In genomic region chr12:119366007-119366406, GRCh38 we compare ENCODE assay signal across 1 cellular context.
TF ChIP-seq lines count a peak whose summit lies in the region.

No MANE protein-coding gene starts in this region.

TF ChIP-seq in H1, 55 proteins besides CTCF, POLR2A, EP300 and RAD21 (continued from another document):
- TF ChIP-seq, protein P1, sequence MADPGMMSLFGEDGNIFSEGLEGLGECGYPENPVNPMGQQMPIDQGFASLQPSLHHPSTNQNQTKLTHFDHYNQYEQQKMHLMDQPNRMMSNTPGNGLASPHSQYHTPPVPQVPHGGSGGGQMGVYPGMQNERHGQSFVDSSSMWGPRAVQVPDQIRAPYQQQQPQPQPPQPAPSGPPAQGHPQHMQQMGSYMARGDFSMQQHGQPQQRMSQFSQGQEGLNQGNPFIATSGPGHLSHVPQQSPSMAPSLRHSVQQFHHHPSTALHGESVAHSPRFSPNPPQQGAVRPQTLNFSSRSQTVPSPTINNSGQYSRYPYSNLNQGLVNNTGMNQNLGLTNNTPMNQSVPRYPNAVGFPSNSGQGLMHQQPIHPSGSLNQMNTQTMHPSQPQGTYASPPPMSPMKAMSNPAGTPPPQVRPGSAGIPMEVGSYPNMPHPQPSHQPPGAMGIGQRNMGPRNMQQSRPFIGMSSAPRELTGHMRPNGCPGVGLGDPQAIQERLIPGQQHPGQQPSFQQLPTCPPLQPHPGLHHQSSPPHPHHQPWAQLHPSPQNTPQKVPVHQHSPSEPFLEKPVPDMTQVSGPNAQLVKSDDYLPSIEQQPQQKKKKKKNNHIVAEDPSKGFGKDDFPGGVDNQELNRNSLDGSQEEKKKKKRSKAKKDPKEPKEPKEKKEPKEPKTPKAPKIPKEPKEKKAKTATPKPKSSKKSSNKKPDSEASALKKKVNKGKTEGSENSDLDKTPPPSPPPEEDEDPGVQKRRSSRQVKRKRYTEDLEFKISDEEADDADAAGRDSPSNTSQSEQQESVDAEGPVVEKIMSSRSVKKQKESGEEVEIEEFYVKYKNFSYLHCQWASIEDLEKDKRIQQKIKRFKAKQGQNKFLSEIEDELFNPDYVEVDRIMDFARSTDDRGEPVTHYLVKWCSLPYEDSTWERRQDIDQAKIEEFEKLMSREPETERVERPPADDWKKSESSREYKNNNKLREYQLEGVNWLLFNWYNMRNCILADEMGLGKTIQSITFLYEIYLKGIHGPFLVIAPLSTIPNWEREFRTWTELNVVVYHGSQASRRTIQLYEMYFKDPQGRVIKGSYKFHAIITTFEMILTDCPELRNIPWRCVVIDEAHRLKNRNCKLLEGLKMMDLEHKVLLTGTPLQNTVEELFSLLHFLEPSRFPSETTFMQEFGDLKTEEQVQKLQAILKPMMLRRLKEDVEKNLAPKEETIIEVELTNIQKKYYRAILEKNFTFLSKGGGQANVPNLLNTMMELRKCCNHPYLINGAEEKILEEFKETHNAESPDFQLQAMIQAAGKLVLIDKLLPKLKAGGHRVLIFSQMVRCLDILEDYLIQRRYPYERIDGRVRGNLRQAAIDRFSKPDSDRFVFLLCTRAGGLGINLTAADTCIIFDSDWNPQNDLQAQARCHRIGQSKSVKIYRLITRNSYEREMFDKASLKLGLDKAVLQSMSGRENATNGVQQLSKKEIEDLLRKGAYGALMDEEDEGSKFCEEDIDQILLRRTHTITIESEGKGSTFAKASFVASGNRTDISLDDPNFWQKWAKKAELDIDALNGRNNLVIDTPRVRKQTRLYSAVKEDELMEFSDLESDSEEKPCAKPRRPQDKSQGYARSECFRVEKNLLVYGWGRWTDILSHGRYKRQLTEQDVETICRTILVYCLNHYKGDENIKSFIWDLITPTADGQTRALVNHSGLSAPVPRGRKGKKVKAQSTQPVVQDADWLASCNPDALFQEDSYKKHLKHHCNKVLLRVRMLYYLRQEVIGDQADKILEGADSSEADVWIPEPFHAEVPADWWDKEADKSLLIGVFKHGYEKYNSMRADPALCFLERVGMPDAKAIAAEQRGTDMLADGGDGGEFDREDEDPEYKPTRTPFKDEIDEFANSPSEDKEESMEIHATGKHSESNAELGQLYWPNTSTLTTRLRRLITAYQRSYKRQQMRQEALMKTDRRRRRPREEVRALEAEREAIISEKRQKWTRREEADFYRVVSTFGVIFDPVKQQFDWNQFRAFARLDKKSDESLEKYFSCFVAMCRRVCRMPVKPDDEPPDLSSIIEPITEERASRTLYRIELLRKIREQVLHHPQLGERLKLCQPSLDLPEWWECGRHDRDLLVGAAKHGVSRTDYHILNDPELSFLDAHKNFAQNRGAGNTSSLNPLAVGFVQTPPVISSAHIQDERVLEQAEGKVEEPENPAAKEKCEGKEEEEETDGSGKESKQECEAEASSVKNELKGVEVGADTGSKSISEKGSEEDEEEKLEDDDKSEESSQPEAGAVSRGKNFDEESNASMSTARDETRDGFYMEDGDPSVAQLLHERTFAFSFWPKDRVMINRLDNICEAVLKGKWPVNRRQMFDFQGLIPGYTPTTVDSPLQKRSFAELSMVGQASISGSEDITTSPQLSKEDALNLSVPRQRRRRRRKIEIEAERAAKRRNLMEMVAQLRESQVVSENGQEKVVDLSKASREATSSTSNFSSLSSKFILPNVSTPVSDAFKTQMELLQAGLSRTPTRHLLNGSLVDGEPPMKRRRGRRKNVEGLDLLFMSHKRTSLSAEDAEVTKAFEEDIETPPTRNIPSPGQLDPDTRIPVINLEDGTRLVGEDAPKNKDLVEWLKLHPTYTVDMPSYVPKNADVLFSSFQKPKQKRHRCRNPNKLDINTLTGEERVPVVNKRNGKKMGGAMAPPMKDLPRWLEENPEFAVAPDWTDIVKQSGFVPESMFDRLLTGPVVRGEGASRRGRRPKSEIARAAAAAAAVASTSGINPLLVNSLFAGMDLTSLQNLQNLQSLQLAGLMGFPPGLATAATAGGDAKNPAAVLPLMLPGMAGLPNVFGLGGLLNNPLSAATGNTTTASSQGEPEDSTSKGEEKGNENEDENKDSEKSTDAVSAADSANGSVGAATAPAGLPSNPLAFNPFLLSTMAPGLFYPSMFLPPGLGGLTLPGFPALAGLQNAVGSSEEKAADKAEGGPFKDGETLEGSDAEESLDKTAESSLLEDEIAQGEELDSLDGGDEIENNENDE (IDR thresholded peaks at IDR 0.05; ENCODE audit: insufficient replicate concordance, low read length), result no peak
